In the genomic region with DNA sequence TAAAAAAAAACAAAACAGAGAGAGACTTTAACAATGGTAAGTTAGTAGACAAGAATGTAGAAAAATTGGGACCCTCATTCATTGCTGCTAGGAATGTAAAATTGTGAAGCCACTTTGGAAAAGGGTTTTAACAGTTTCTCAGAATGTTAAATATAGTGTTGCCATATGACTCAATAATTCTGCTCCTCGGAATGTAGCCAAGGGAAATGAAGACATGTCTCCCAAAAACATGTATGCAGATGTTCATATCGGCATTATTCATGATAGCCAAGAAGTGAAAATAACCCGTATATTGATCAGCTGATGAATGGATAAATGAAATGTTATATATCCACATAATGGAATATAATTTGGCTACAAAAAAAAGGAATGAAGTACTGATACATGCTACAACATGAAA, we compare ENCODE assay signal across 12 cellular contexts.
A peak's percentile ranks its signal among the peaks of the same experiment; 100 is the strongest.
DNase-seq lines count a peak whose midpoint lies in the region; ATAC-seq and TF ChIP-seq lines count a peak whose summit lies in the region.
"Had no signal": no experiment of that assay in that cellular context is flagged by ENCODE, and none has a peak within 500 bp of the region (broad histone marks: within the 10 kb centered on the region; RNA-seq: fewer than 3 reads in every experiment).

No MANE protein-coding gene starts in this region.

- H3K36me3 ChIP-seq in lower lobe of right lung = peaks cover 13% of the 10 kb centered on the region
- H3K36me3 ChIP-seq in thyroid gland = no peaks in the 10 kb centered on the region

- H3K27me3 Mint-ChIP-seq in activated T-cell treated with anti-CD3 and anti-CD28 coated beads, Interleukin-2, amount 50 U/mL, for 24 hours = no peaks in the 10 kb centered on the region
- no peaks in the 10 kb centered on the region for H3K27me3 Mint-ChIP-seq in activated T-cell treated with anti-CD3 and anti-CD28 coated beads, Interleukin-2, amount 50 U/mL, for 72 hours (ENCODE audit: low read depth)
- no peaks in the 10 kb centered on the region for H3K27me3 Mint-ChIP-seq in stimulated activated naive CD8-positive, alpha-beta T cell treated with anti-CD3 and anti-CD28 coated beads, Interleukin-15, amount 100 ng/mL, for 72 hours

- 60 to 69% methylated on average over 3 of the region's 3 CpGs for WGBS in thyroid gland, 2 donors

- peak overlapping the region; percentile 37 for H3K27ac Mint-ChIP-seq in activated T-cell treated with anti-CD3 and anti-CD28 coated beads, Interleukin-2, amount 50 U/mL, for 24 hours
- no peak overlapping the region for H3K27ac Mint-ChIP-seq in activated T-cell treated with anti-CD3 and anti-CD28 coated beads, Interleukin-2, amount 50 U/mL, for 72 hours
- H3K27ac Mint-ChIP-seq in stimulated activated naive CD8-positive, alpha-beta T cell treated with anti-CD3 and anti-CD28 coated beads, Interleukin-15, amount 100 ng/mL, for 72 hours = no peak overlapping the region

- H3K36me3 Mint-ChIP-seq in activated T-cell treated with anti-CD3 and anti-CD28 coated beads, Interleukin-2, amount 50 U/mL, for 24 hours (ENCODE audit: low read depth) = peaks cover 11% of the 10 kb centered on the region
- H3K36me3 Mint-ChIP-seq in activated T-cell treated with anti-CD3 and anti-CD28 coated beads, Interleukin-2, amount 50 U/mL, for 72 hours (ENCODE audit: insufficient read depth in 2 of 2) = no peaks in the 10 kb centered on the region

- H3K9me3 ChIP-seq in lower lobe of right lung = no peaks in the 10 kb centered on the region
- no peaks in the 10 kb centered on the region for H3K9me3 ChIP-seq in thyroid gland

- H3K4me3 ChIP-seq in cardiac fibroblast (replicated peaks in 1 of 2; ENCODE audit: low read depth in 2 of 2, low read length in 2 of 2) (no peak overlapping the region), lower lobe of right lung (no peak overlapping the region), thyroid gland (replicated peaks in 1 of 3) (no peak overlapping the region)

- no peak for TF ChIP-seq POLR2A in thyroid gland (IDR thresholded peaks at IDR 0.05)

- H3K27me3 ChIP-seq in lower lobe of right lung (ENCODE audit: low read depth) (no peaks in the 10 kb centered on the region), thyroid gland (no peaks in the 10 kb centered on the region)

- peak overlapping the region; percentile 33 for H3K27ac ChIP-seq in lower lobe of right lung
- peak overlapping the region; percentile 19 to 58 (median 46) for H3K27ac ChIP-seq in thyroid gland

- H3K4me3 Mint-ChIP-seq in activated T-cell treated with anti-CD3 and anti-CD28 coated beads, Interleukin-2, amount 50 U/mL, for 24 hours = no peak overlapping the region
- H3K4me3 Mint-ChIP-seq in activated T-cell treated with anti-CD3 and anti-CD28 coated beads, Interleukin-2, amount 50 U/mL, for 72 hours = no peak overlapping the region
- H3K4me3 Mint-ChIP-seq in stimulated activated naive CD8-positive, alpha-beta T cell treated with anti-CD3 and anti-CD28 coated beads, Interleukin-15, amount 100 ng/mL, for 72 hours = no peak overlapping the region

- no peak for ATAC-seq in activated T-cell treated with anti-CD3 and anti-CD28 coated beads, Interleukin-2, amount 50 U/mL, for 72 hours (replicated peaks in 1 of 2)
- ATAC-seq in lower lobe of right lung = no peak
- no peak for ATAC-seq in stimulated activated naive CD8-positive, alpha-beta T cell treated with anti-CD3 and anti-CD28 coated beads, Interleukin-15, amount 100 ng/mL, for 72 hours

- no peak for TF ChIP-seq CTCF in cardiac fibroblast (IDR thresholded peaks at IDR 0.05; ENCODE audit: low read depth, low read length)
- TF ChIP-seq CTCF in lower lobe of right lung (IDR thresholded peaks at IDR 0.05) = no peak
- TF ChIP-seq CTCF in thyroid gland (IDR thresholded peaks at IDR 0.05) = no peak

- DNase-seq in activated T-cell treated with anti-CD3 and anti-CD28 coated beads, Interleukin-2, amount 50 U/mL, for 24 hours = no peak
- no peak for DNase-seq in activated T-cell treated with anti-CD3 and anti-CD28 coated beads, Interleukin-2, amount 50 U/mL, for 72 hours
- peak; percentile 57 to 73 for DNase-seq in cardiac fibroblast (ENCODE audit: low read depth in 2 of 2)
- DNase-seq in lower lobe of right lung = no peak
- no peak for DNase-seq in thyroid gland
- no peak for DNase-seq in stimulated activated naive CD8-positive, alpha-beta T cell treated with anti-CD3 and anti-CD28 coated beads, Interleukin-15, amount 100 ng/mL, for 72 hours
- no peak for DNase-seq in SK-N-DZ (ENCODE audit: low spot score)
- DNase-seq in activated CD4-positive, CD25-positive, alpha-beta regulatory T cell treated with anti-CD3 and anti-CD28 coated beads, Interleukin-2, amount 50 U/mL, for 72 hours = no peak
- DNase-seq: cortex of kidney; KG1; NCI-H446 treated with DMSO at 0.1 percent for 48 hours; stimulated activated CD4-positive, alpha-beta T cell treated with anti-CD3 and anti-CD28 coated beads, Interleukin-15, amount 100 ng/mL, for 24 hours had no signal

- H3K4me1 Mint-ChIP-seq in activated T-cell treated with anti-CD3 and anti-CD28 coated beads, Interleukin-2, amount 50 U/mL, for 24 hours (ENCODE audit: low read depth) = peaks cover 8% of the 10 kb centered on the region
- H3K4me1 Mint-ChIP-seq in activated T-cell treated with anti-CD3 and anti-CD28 coated beads, Interleukin-2, amount 50 U/mL, for 72 hours (ENCODE audit: low read depth) = no peaks in the 10 kb centered on the region
- peaks cover 9% of the 10 kb centered on the region for H3K4me1 Mint-ChIP-seq in stimulated activated naive CD8-positive, alpha-beta T cell treated with anti-CD3 and anti-CD28 coated beads, Interleukin-15, amount 100 ng/mL, for 72 hours

- no peaks in the 10 kb centered on the region for H3K9me3 Mint-ChIP-seq in activated T-cell treated with anti-CD3 and anti-CD28 coated beads, Interleukin-2, amount 50 U/mL, for 24 hours
- H3K9me3 Mint-ChIP-seq in activated T-cell treated with anti-CD3 and anti-CD28 coated beads, Interleukin-2, amount 50 U/mL, for 72 hours = no peaks in the 10 kb centered on the region
- no peaks in the 10 kb centered on the region for H3K9me3 Mint-ChIP-seq in stimulated activated naive CD8-positive, alpha-beta T cell treated with anti-CD3 and anti-CD28 coated beads, Interleukin-15, amount 100 ng/mL, for 72 hours

- H3K4me1 ChIP-seq in lower lobe of right lung = peaks cover 31% of the 10 kb centered on the region
- peaks cover 29 to 33% of the 10 kb centered on the region in 2 donors for H3K4me1 ChIP-seq in thyroid gland

- intact Hi-C loops in lower lobe of right lung (cut with DNase I) = no loop called here
- intact Hi-C loops in thyroid gland (cut with DNase I) = no loop called here

Comparison
In these comparisons a context has a peak if more than half of its experiments do, and no peak if none do; other contexts are left out.
1. DNase-seq: peak in cardiac fibroblast (2 of 2); none in activated T-cell treated with anti-CD3 and anti-CD28 coated beads, Interleukin-2, amount 50 U/mL, for 24 hours (single experiment), activated T-cell treated with anti-CD3 and anti-CD28 coated beads, Interleukin-2, amount 50 U/mL, for 72 hours (0 of 2), lower lobe of right lung (single experiment), thyroid gland (0 of 2), stimulated activated naive CD8-positive, alpha-beta T cell treated with anti-CD3 and anti-CD28 coated beads, Interleukin-15, amount 100 ng/mL, for 72 hours (0 of 2), SK-N-DZ (single experiment) and activated CD4-positive, CD25-positive, alpha-beta regulatory T cell treated with anti-CD3 and anti-CD28 coated beads, Interleukin-2, amount 50 U/mL, for 72 hours (single experiment).